ENCODE assay signal across 22 cellular contexts in genomic region chr3:61066800-61067199, GRCh38.
DNase-seq lines count a peak whose midpoint lies in the region; ATAC-seq, FAIRE-seq and TF ChIP-seq lines count a peak whose summit lies in the region.
"Had no signal": no experiment of that assay in that cellular context is flagged by ENCODE, and none has a peak within 500 bp of the region (broad histone marks: within the 10 kb centered on the region; RNA-seq: fewer than 3 reads in every experiment).

No MANE protein-coding gene starts in this region.

- H3K4ac ChIP-seq in mesendoderm (ENCODE audit: low read depth, low read length) = no peak overlapping the region

- peak; percentile 67 for ATAC-seq in GM21528 (IDR thresholded peaks at IDR 0.05; ENCODE audit: low FRiP score, unreplicated experiment)
- peak; percentile 79 for ATAC-seq in HG02885 (IDR thresholded peaks at IDR 0.05; ENCODE audit: poor library complexity, unreplicated experiment)
- ATAC-seq in HG02973 (IDR thresholded peaks at IDR 0.05; ENCODE audit: unreplicated experiment) = no peak
- ATAC-seq: Panc1, T-cell had no signal

- no peak overlapping the region for H3K23ac ChIP-seq in mesendoderm (ENCODE audit: low read length)

- H3K4me3 ChIP-seq in mesendoderm (ENCODE audit: low read length) = no peak overlapping the region

- H3K36me3 ChIP-seq in mesendoderm (ENCODE audit: control insufficient read depth, insufficient read depth, low read length) = no peaks in the 10 kb centered on the region

- H3K18ac ChIP-seq in mesendoderm (ENCODE audit: low read length) = no peak overlapping the region

- H3K4me1 ChIP-seq in mesendoderm (ENCODE audit: control insufficient read depth, low read depth, low read length) = no peaks in the 10 kb centered on the region

- no peak for TF ChIP-seq CTCF in GM10266 (IDR thresholded peaks at IDR 0.05; ENCODE audit: control insufficient read depth, insufficient read depth, low read depth, missing control alignments)

- no peaks in the 10 kb centered on the region for H3K79me2 ChIP-seq in mesendoderm (ENCODE audit: control insufficient read depth, insufficient read depth, low read length)

- H4K5ac ChIP-seq in mesendoderm (ENCODE audit: low read length) = no peak overlapping the region

- no peak overlapping the region for H2BK5ac ChIP-seq in mesendoderm (ENCODE audit: low read length)

- H2BK120ac ChIP-seq in mesendoderm (ENCODE audit: low read depth, low read length) = no peak overlapping the region

- H3K79me1 ChIP-seq in mesendoderm (ENCODE audit: low read length) = no peaks in the 10 kb centered on the region

- peak; percentile 14 for DNase-seq in GM10266 (ENCODE audit: extremely low spot score)
- DNase-seq in mesendoderm = no peak
- no peak for DNase-seq in NCI-H748 treated with DMSO at 0.1 percent for 48 hours (lab: John Stamatoyannopoulos, UW)
- no peak for DNase-seq in urothelium cell line (ENCODE audit: low spot score)
- DNase-seq: Calu3, DMS79 treated with DMSO at 0.1 percent for 48 hours, GOT3, HCEC 1CT, NCI-H1048, NCI-H1417, NCI-H1694, NCI-H2029 treated with DMSO at 0.1 percent for 48 hours, NCI-H446 treated with DMSO at 0.1 percent for 48 hours, NCI-H526, SHP77, T-cell had no signal

- H3K56ac ChIP-seq in mesendoderm (ENCODE audit: low read length) = no peak overlapping the region

- H4K8ac ChIP-seq in mesendoderm (ENCODE audit: low read depth, low read length) = no peak overlapping the region

- H2AK5ac ChIP-seq in mesendoderm (ENCODE audit: low read length) = no peak overlapping the region

- H3K4me2 ChIP-seq in mesendoderm (ENCODE audit: low read length) = no peak overlapping the region

- peak overlapping the region; percentile 7 for H3K27ac ChIP-seq in mesendoderm (ENCODE audit: low read depth, low read length)
- H3K27ac ChIP-seq: HL-60, RWPE1 had no signal

- H2BK15ac ChIP-seq in mesendoderm (replicated peaks; ENCODE audit: low read depth) = no peak overlapping the region

- H3K27me3 ChIP-seq in mesendoderm (ENCODE audit: insufficient read depth, low read length, poor library complexity) = no peaks in the 10 kb centered on the region

- no CpG with 5 or more reads among the region's 2 CpGs for WGBS in mesendoderm (ENCODE audit: extremely low coverage, insufficient coverage, low lambda C conversion rate)

- H3K9ac ChIP-seq in mesendoderm (ENCODE audit: low read length) = no peak overlapping the region

- no peak for FAIRE-seq in urothelium cell line (lab: Jason Lieb, UNC)
